9 cellular contexts compared by ENCODE assay signal in the genomic region with DNA sequence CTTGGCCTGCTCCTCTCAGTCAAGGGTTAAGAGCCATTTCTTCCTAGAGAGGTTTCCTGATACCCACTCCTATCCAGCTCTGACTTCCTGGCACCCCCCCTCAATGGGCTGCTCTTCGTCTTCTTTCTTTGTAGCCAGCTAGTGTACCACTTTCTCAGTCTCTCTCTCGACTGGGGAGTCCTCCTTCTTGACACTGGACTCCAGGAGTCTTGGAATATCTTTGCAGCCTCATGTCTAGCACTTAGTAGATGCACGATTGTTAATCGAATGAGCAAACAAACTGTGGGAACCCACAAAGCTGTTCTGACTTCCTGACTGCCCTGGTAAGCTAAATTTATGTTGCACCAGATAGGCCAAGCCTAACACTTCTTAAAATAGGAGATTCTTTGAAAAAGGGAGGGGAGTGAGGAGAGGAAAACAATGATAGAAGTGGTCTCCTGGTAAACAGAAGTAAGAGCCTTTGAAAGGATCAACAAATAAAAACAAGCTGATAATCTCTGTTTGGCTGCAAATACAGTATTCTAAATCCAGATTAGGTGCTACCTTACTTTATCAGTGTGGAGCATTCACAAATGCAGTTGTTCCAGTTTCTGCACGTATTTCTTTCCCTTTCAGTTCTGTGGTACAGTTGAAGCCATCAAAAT.
A peak's percentile ranks its signal among the peaks of the same experiment; 100 is the strongest.
DNase-seq lines count a peak whose midpoint lies in the region; ATAC-seq and TF ChIP-seq lines count a peak whose summit lies in the region.
"Had no signal": no experiment of that assay in that cellular context is flagged by ENCODE, and none has a peak within 500 bp of the region (broad histone marks: within the 10 kb centered on the region; RNA-seq: fewer than 3 reads in every experiment).

No MANE protein-coding gene starts in this region.

- H3K36me3 ChIP-seq in SJSA1 = no peaks in the 10 kb centered on the region
- H3K36me3 ChIP-seq in esophagus (ENCODE audit: control insufficient read depth in 2 of 2, insufficient read depth in 2 of 2, low read length in 1 of 2) = no peaks in the 10 kb centered on the region
- no peaks in the 10 kb centered on the region for H3K36me3 ChIP-seq in thoracic aorta

- H3K27ac ChIP-seq in SJSA1 (peak overlapping the region; percentile 61), esophagus (ENCODE audit: low read depth in 2 of 2, low read length in 1 of 2) (peak overlapping the region; percentile 61 to 65), thoracic aorta (peak overlapping the region in 1 of 2 donors; percentile 73)

- H3K4me3 ChIP-seq in SJSA1 = no peak overlapping the region
- H3K4me3 ChIP-seq in esophagus (ENCODE audit: low read depth in 1 of 2, low read length in 2 of 2) = no peak overlapping the region
- H3K4me3 ChIP-seq in thoracic aorta = peak overlapping the region; percentile 8

- no peaks in the 10 kb centered on the region for H3K27me3 ChIP-seq in SJSA1 (replicated peaks)
- H3K27me3 ChIP-seq in esophagus (ENCODE audit: control insufficient read depth in 1 of 2, insufficient read depth in 2 of 2, low read length in 2 of 2) = no peaks in the 10 kb centered on the region
- no peaks in the 10 kb centered on the region for H3K27me3 ChIP-seq in thoracic aorta (replicated peaks; ENCODE audit: insufficient read depth)

- H3K4me1 ChIP-seq in SJSA1 (replicated peaks) (peaks cover 63% of the 10 kb centered on the region), esophagus (ENCODE audit: control insufficient read depth in 2 of 2, insufficient read depth in 2 of 2, low read length in 1 of 2) (peaks cover 2 to 3% of the 10 kb centered on the region in 2 donors), thoracic aorta (ENCODE audit: control insufficient read depth in 1 of 2, low read depth in 2 of 2) (peaks cover 32 to 36% of the 10 kb centered on the region in 2 donors)

- no peak for TF ChIP-seq CTCF in thoracic aorta (IDR thresholded peaks at IDR 0.05)

- no peak for ATAC-seq in thoracic aorta (ENCODE audit: insufficient number of reproducible peaks, low FRiP score, low read depth)
- ATAC-seq in HG03354 (IDR thresholded peaks at IDR 0.05; ENCODE audit: poor library complexity, severe bottlenecking, unreplicated experiment) = no peak
- no peak for ATAC-seq in GM18909 (IDR thresholded peaks at IDR 0.05; ENCODE audit: poor library complexity, unreplicated experiment)

- DNase-seq in NOMO-1 (lab: John Stamatoyannopoulos, UW; ENCODE audit: unreplicated experiment in 2 of 2) (peak; percentile 28 to 33), NOMO-1 treated with dmso at 0.1 percent for 144 hours (lab: John Stamatoyannopoulos, UW; ENCODE audit: unreplicated experiment) (no peak), SJSA1 (ENCODE audit: low read depth in 1 of 2, low spot score in 2 of 2) (no peak), thoracic aorta (ENCODE audit: low spot score) (no peak), NCI-H226 (no peak)
- DNase-seq: occipital lobe had no signal

- 48 to 57% methylated on average over 5 of the region's 5 CpGs for WGBS in esophagus, 2 donors

- H3K9me3 ChIP-seq in SJSA1 (replicated peaks) = no peaks in the 10 kb centered on the region
- no peaks in the 10 kb centered on the region for H3K9me3 ChIP-seq in esophagus (ENCODE audit: control insufficient read depth in 2 of 2, insufficient read depth in 1 of 2, low read depth in 1 of 2, low read length in 1 of 2)
- no peaks in the 10 kb centered on the region for H3K9me3 ChIP-seq in thoracic aorta

Comparison
In these comparisons a context has a peak if more than half of its experiments do, and no peak if none do; other contexts are left out.
1. DNase-seq: peak in NOMO-1 (2 of 2); none in NOMO-1 treated with dmso at 0.1 percent for 144 hours (single experiment), SJSA1 (0 of 2), thoracic aorta (single experiment) and NCI-H226 (single experiment).